Comparison of ENCODE assay signal across 17 cellular contexts in the genomic region with DNA sequence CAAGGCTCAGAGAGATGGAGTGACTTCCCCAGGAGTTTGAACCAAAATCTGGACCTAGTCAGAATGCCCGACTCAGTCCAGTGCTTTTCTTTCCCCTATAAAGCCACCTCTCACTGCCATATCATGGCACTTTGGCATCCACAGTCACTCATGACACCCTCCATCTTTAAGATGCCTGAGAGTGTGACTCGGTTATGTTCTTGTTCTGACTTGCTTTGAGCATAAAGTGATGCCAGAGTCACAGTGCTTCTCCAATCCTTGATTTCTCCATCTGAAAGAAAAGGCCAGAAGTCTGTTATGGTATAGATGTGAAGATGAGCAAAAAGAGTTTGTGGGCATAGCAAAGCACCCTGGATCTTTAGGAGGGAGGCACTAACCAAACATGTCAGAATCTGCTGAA.
A peak's percentile ranks its signal among the peaks of the same experiment; 100 is the strongest.
DNase-seq lines count a peak whose midpoint lies in the region; ATAC-seq and TF ChIP-seq lines count a peak whose summit lies in the region.
"Had no signal": no experiment of that assay in that cellular context is flagged by ENCODE, and none has a peak within 500 bp of the region (broad histone marks: within the 10 kb centered on the region; RNA-seq: fewer than 3 reads in every experiment).

No MANE protein-coding gene starts in this region.

- H3K79me2 ChIP-seq in mammary epithelial cell (ENCODE audit: insufficient read depth, low read length) = no peaks in the 10 kb centered on the region

- CTCF ChIA-PET in mammary epithelial cell (lab: Charles Lee; ENCODE audit: low non-redundant PET) (no interaction called here), MCF 10A (lab: Yijun Ruan, JAX) (interaction anchor here (0.6 to 8.8 kb wide), 8 partner anchors 8 to 1917 kb away, joined by 3 to 125 read pairs (median 4); no protein-coding TSS in a partner anchor)

- H2AFZ ChIP-seq in mammary epithelial cell (ENCODE audit: low read depth, low read length) = no peak overlapping the region

- no peak overlapping the region for H3K9ac ChIP-seq in mammary epithelial cell (ENCODE audit: insufficient read depth, low read length)
- H3K9ac ChIP-seq: BLaER1 treated with 17β-estradiol and CSF1 and Interleukin-3, amounts not matched to agents 10 nM and 100 nM had no signal

- H3K4me3 ChIP-seq in mammary epithelial cell (replicated peaks in 1 of 3; ENCODE audit: insufficient read depth in 1 of 3, low read depth in 2 of 3, low read length in 3 of 3) = no peak overlapping the region
- H3K4me3 ChIP-seq: A549; BLaER1 treated with 17β-estradiol and CSF1 and Interleukin-3, amounts not matched to agents 10 nM and 100 nM had no signal

- H3K4me1 Mint-ChIP-seq in MCF 10A (ENCODE audit: insufficient read depth, unreplicated experiment) = peaks cover 5% of the 10 kb centered on the region
- H3K4me1 Mint-ChIP-seq: B cell had no signal

- no peaks in the 10 kb centered on the region for H3K36me3 Mint-ChIP-seq in MCF 10A (ENCODE audit: insufficient read depth, unreplicated experiment)
- H3K36me3 Mint-ChIP-seq: CD8-positive, alpha-beta T cell had no signal

- intact Hi-C loops in mammary epithelial cell (cut with micrococcal nuclease) = loop anchor here (5.0 to 10.0 kb wide), 2 partner anchors 778 to 1916 kb away; no protein-coding TSS in a partner anchor
- intact Hi-C loops in MCF 10A (cut with micrococcal nuclease) = loop anchor here (10.0 kb wide), 3 partner anchors 518 to 1918 kb away; no protein-coding TSS in a partner anchor

- in situ Hi-C loops in mammary epithelial cell (cut with MboI; ENCODE audit: low sequenced_read_pairs in 2 of 2) = no loop called here

- BruUV-seq in mammary epithelial cell (replicated peaks; lab: Mats Ljungman, UMichigan) (no TSS peak), MCF 10A (replicated peaks; lab: Mats Ljungman, UMichigan) (no TSS peak)

- H3K9me3 Mint-ChIP-seq in MCF 10A (ENCODE audit: unreplicated experiment) = no peaks in the 10 kb centered on the region
- H3K9me3 Mint-ChIP-seq: CD4-positive, alpha-beta T cell; CD8-positive, alpha-beta T cell had no signal

- H3K36me3 ChIP-seq in mammary epithelial cell (ENCODE audit: insufficient read depth, low read length) = no peaks in the 10 kb centered on the region
- H3K36me3 ChIP-seq: BLaER1 treated with 17β-estradiol and CSF1 and Interleukin-3, amounts not matched to agents 10 nM and 100 nM had no signal

- H4K20me1 ChIP-seq in mammary epithelial cell (ENCODE audit: insufficient read depth, low read length) = no peaks in the 10 kb centered on the region
- H4K20me1 ChIP-seq: BLaER1 treated with 17β-estradiol and CSF1 and Interleukin-3, amounts not matched to agents 10 nM and 100 nM had no signal

- H3K9me3 ChIP-seq in mammary epithelial cell (replicated peaks; ENCODE audit: insufficient read depth, low read length) = no peaks in the 10 kb centered on the region
- H3K9me3 ChIP-seq: A549; BLaER1 treated with 17β-estradiol and CSF1 and Interleukin-3, amounts not matched to agents 10 nM and 100 nM; Caco-2 had no signal

- H3K4me1 ChIP-seq in mammary epithelial cell (ENCODE audit: insufficient read depth, low read length) (peaks cover 4% of the 10 kb centered on the region), foreskin keratinocyte (peaks cover 4% of the 10 kb centered on the region)
- H3K4me1 ChIP-seq: A549; BLaER1 treated with 17β-estradiol and CSF1 and Interleukin-3, amounts not matched to agents 10 nM and 100 nM; Caco-2 had no signal

- DNase-seq in mammary epithelial cell (peak; percentile 7), MCF 10A (ENCODE audit: unreplicated experiment) (no peak), foreskin keratinocyte (no peak), middle frontal gyrus (ENCODE audit: extremely low spot score, low spot score) (no peak)
- DNase-seq: AML-193; Caco-2; Calu3; CD4-positive, alpha-beta T cell; CD8-positive, alpha-beta T cell; DMS79 treated with DMSO at 0.1 percent for 48 hours; GF-D8 had no signal

- dilution Hi-C loops in mammary epithelial cell (cut with HindIII; ENCODE audit: low sequenced_read_pairs) = no loop called here

- no peak overlapping the region for H3K27ac Mint-ChIP-seq in MCF 10A (ENCODE audit: low read depth, unreplicated experiment)
- H3K27ac Mint-ChIP-seq: B cell; CD4-positive, alpha-beta T cell; CD8-positive, alpha-beta T cell had no signal

- POLR2A ChIA-PET in MCF 10A (lab: Yijun Ruan, JAX) = interaction anchor here (1.5 kb wide), 1 partner anchor 12 kb away, joined by 3 read pairs; no protein-coding TSS in a partner anchor

- H3K4me2 ChIP-seq in mammary epithelial cell (ENCODE audit: insufficient read depth, low read depth, low read length) = no peak overlapping the region
- H3K4me2 ChIP-seq: A549; BLaER1 treated with 17β-estradiol and CSF1 and Interleukin-3, amounts not matched to agents 10 nM and 100 nM had no signal

- H3K27ac ChIP-seq in mammary epithelial cell (ENCODE audit: insufficient read depth, low read depth, low read length) (no peak overlapping the region), foreskin keratinocyte (no peak overlapping the region)
- H3K27ac ChIP-seq: 22Rv1; A549; BLaER1 treated with 17β-estradiol and CSF1 and Interleukin-3, amounts not matched to agents 10 nM and 100 nM; C4-2B had no signal

- H3K4me3 Mint-ChIP-seq in MCF 10A (ENCODE audit: unreplicated experiment) = no peak overlapping the region
- H3K4me3 Mint-ChIP-seq: B cell; CD4-positive, alpha-beta T cell; CD8-positive, alpha-beta T cell had no signal

- H3K27me3 Mint-ChIP-seq in MCF 10A (ENCODE audit: insufficient read depth, unreplicated experiment) = no peaks in the 10 kb centered on the region
- H3K27me3 Mint-ChIP-seq: CD4-positive, alpha-beta T cell had no signal

- ATAC-seq in foreskin keratinocyte = peak; percentile 39
- ATAC-seq in GM18867 (IDR thresholded peaks at IDR 0.05; ENCODE audit: unreplicated experiment) = no peak
- ATAC-seq: A549; CD8-positive, alpha-beta T cell had no signal

- 82% methylated on average over 2 of the region's 2 CpGs for WGBS in mammary epithelial cell (ENCODE audit: low coverage, missing lambda C conversion rate)

- H3K27me3 ChIP-seq in mammary epithelial cell (ENCODE audit: insufficient read depth, low read length) (no peaks in the 10 kb centered on the region), foreskin keratinocyte (no peaks in the 10 kb centered on the region)
- H3K27me3 ChIP-seq: BLaER1 treated with 17β-estradiol and CSF1 and Interleukin-3, amounts not matched to agents 10 nM and 100 nM had no signal

- TF ChIP-seq CTCF in mammary epithelial cell (conservative IDR thresholded peaks at IDR 0.05 in 1 of 2, IDR thresholded peaks at IDR 0.05 in 1 of 2; ENCODE audit: extremely low read depth in 1 of 2, insufficient read depth in 1 of 2, low read depth in 1 of 2, low read length in 2 of 2) (no peak), MCF 10A (IDR thresholded peaks at IDR 0.05; ENCODE audit: unreplicated experiment) (no peak), foreskin keratinocyte (conservative IDR thresholded peaks at IDR 0.05) (no peak)
